ENCODE assay signal across 20 cellular contexts in the genomic region with DNA sequence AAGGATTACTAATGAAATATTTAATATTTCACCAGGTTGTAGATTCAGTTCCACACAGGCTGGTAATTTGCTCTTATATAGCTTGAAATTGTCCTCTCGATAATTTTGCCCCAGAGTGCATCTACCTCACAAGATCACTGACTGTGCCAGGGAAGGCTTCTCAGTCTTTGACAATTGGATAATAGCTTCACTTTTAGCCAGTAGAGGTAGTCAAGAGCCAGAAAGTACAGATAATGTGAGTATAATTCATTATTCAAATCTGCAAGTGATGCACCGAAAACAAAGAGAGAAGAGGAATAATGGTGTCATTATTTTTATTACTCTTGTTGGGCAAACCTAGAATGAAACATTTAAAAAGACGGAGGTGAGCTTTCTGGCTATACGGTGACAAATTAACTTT.
DNase-seq lines count a peak whose midpoint lies in the region; ATAC-seq and TF ChIP-seq lines count a peak whose summit lies in the region.
"Had no signal": no experiment of that assay in that cellular context is flagged by ENCODE, and none has a peak within 500 bp of the region (broad histone marks: within the 10 kb centered on the region; RNA-seq: fewer than 3 reads in every experiment).

No MANE protein-coding gene starts in this region.

- no peaks in the 10 kb centered on the region for H3K79me2 ChIP-seq in neural progenitor cell (ENCODE audit: low read depth)

- TF ChIP-seq CTCF in BJ (IDR thresholded peaks at IDR 0.05; ENCODE audit: insufficient read depth, low read depth, low read length) = peak; percentile 39
- TF ChIP-seq CTCF in cardiac fibroblast (IDR thresholded peaks at IDR 0.05; ENCODE audit: low read depth, low read length) = peak; percentile 16
- TF ChIP-seq CTCF in neural progenitor cell (IDR thresholded peaks at IDR 0.05) = peak; percentile 34

- no peaks in the 10 kb centered on the region for H4K20me1 ChIP-seq in neural progenitor cell (ENCODE audit: low read depth)

- DNase-seq in BJ (ENCODE audit: low read depth) = no peak
- DNase-seq in NCI-H526 treated with DMSO at 0.1 percent for 48 hours (lab: John Stamatoyannopoulos, UW) = peak; percentile 19
- peak; percentile 7 to 8 for DNase-seq in cardiac fibroblast (ENCODE audit: low read depth in 2 of 2)
- DNase-seq in neural progenitor cell (ENCODE audit: low spot score) = no peak
- no peak for DNase-seq in dedifferentiated amniotic fluid mesenchymal stem cell (ENCODE audit: extremely low spot score)
- DNase-seq in GF-D8 (lab: John Stamatoyannopoulos, UW) = no peak
- no peak for DNase-seq in OCI-M2 (lab: John Stamatoyannopoulos, UW; ENCODE audit: unreplicated experiment)
- DNase-seq: activated CD8-positive, alpha-beta T cell treated with anti-CD3 and anti-CD28 coated beads, Interleukin-2, amount 10 ng/mL, durations not matched to agents 7 days and 5 days; cortex of kidney; erythroblast; hippocampal formation; left cardiac atrium; NCI-H146; NCI-H510A treated with DMSO at 0.1 percent for 48 hours; posterior cingulate gyrus; stomach; T-cell; uterus had no signal

- no peaks in the 10 kb centered on the region for H3F3A ChIP-seq in neural progenitor cell (ENCODE audit: low read depth)

- no peak overlapping the region for H3K4me2 ChIP-seq in neural progenitor cell

- no peaks in the 10 kb centered on the region for H3K36me3 Mint-ChIP-seq in neural progenitor cell
- H3K36me3 Mint-ChIP-seq: T-cell had no signal

- H3K36me3 ChIP-seq in BJ (ENCODE audit: control insufficient read depth, insufficient read depth, low read length) (no peaks in the 10 kb centered on the region), neural progenitor cell (no peaks in the 10 kb centered on the region)
- H3K36me3 ChIP-seq: stomach, uterus had no signal

- H3K27me3 Mint-ChIP-seq in neural progenitor cell (ENCODE audit: insufficient read depth, low read depth) = peaks cover 4% of the 10 kb centered on the region
- H3K27me3 Mint-ChIP-seq: B cell had no signal

- no peak overlapping the region for H3K27ac ChIP-seq in neural progenitor cell
- H3K27ac ChIP-seq: stomach, uterus had no signal

- H2AFZ ChIP-seq in neural progenitor cell (replicated peaks) = no peak overlapping the region

- no peak for ATAC-seq in HG02970 (IDR thresholded peaks at IDR 0.05; ENCODE audit: low FRiP score, unreplicated experiment)
- ATAC-seq: activated CD8-positive, alpha-beta T cell treated with anti-CD3 and anti-CD28 coated beads, Interleukin-2, amount 10 ng/mL, durations not matched to agents 7 days and 5 days; left cardiac atrium; T-cell had no signal

- H3K27me3 ChIP-seq in BJ (ENCODE audit: control insufficient read depth, insufficient read depth, low read length) = no peaks in the 10 kb centered on the region
- no peaks in the 10 kb centered on the region for H3K27me3 ChIP-seq in neural progenitor cell
- H3K27me3 ChIP-seq: stomach, uterus had no signal

- H3K9me3 Mint-ChIP-seq in neural progenitor cell = no peaks in the 10 kb centered on the region

- POLR2A ChIA-PET in BJ (lab: Charles Lee) = no interaction called here

- no peak overlapping the region for H3K4me3 Mint-ChIP-seq in neural progenitor cell
- H3K4me3 Mint-ChIP-seq: activated CD8-positive, alpha-beta T cell treated with anti-CD3 and anti-CD28 coated beads, Interleukin-2, amount 10 ng/mL, durations not matched to agents 7 days and 5 days; B cell; T-cell had no signal

- no peaks in the 10 kb centered on the region for H3K4me1 ChIP-seq in neural progenitor cell
- H3K4me1 ChIP-seq: stomach, uterus had no signal

- H3K9me3 ChIP-seq in neural progenitor cell (ENCODE audit: low read depth) = no peaks in the 10 kb centered on the region
- H3K9me3 ChIP-seq: stomach, uterus had no signal

- no peak overlapping the region for H3K27ac Mint-ChIP-seq in neural progenitor cell
- H3K27ac Mint-ChIP-seq: activated CD8-positive, alpha-beta T cell treated with anti-CD3 and anti-CD28 coated beads, Interleukin-2, amount 10 ng/mL, durations not matched to agents 7 days and 5 days; B cell; T-cell had no signal

- CTCF ChIA-PET in BJ (lab: Yijun Ruan, JAX) = interaction anchor here (1.0 to 2.9 kb wide), 4 partner anchors 10 to 302 kb away, joined by 3 to 9 read pairs (median 4); no protein-coding TSS in a partner anchor

- H3K9ac ChIP-seq in neural progenitor cell = no peak overlapping the region

- H3K4me1 Mint-ChIP-seq in neural progenitor cell = peaks cover 2% of the 10 kb centered on the region
- H3K4me1 Mint-ChIP-seq: B cell, T-cell had no signal

- H3K4me3 ChIP-seq in BJ (ENCODE audit: low read depth, low read length) = no peak overlapping the region
- no peak overlapping the region for H3K4me3 ChIP-seq in cardiac fibroblast (replicated peaks in 1 of 2; ENCODE audit: low read depth in 2 of 2, low read length in 2 of 2)
- H3K4me3 ChIP-seq in neural progenitor cell = no peak overlapping the region
- H3K4me3 ChIP-seq: stomach, uterus had no signal

Comparison
In these comparisons a context has a peak if more than half of its experiments do, and no peak if none do; other contexts are left out.
1. DNase-seq: peak in NCI-H526 treated with DMSO at 0.1 percent for 48 hours (single experiment) and cardiac fibroblast (2 of 2); none in BJ (single experiment), neural progenitor cell (single experiment), dedifferentiated amniotic fluid mesenchymal stem cell (single experiment), GF-D8 (single experiment) and OCI-M2 (single experiment).
2. Peak in every context shown above with its lines, with median percentiles within 50 percentile points of each other: CTCF ChIP-seq.